ENCODE assay signal across 1 cellular context in the genomic region with DNA sequence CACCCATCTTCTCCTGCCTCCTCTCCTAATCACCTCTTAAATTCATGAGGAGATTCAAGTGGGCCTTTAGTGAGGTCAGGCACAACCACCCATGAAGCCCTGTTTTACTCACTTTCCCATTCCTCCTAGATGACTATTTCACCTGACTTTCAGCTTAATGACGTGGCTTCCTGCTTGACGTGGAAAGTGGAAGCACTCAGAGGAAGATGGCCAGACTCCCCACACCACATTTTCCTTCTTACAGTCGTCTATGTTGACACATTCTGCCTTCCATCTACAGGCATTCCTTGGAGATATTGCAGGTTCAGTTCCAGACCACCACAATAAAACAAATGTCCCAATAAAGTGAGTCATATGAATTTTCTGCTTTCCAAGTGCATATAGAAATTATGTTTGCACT.
TF ChIP-seq lines count a peak whose summit lies in the region.

No MANE protein-coding gene starts in this region.

TF ChIP-seq in HepG2, 621 proteins besides CTCF, POLR2A, EP300 and RAD21:
- TF ChIP-seq ZNF432 (CRISPR knock-in tag; IDR thresholded peaks at IDR 0.05; ENCODE audit: borderline replicate concordance), result no peak
- peak; percentile 40 for TF ChIP-seq CREB1 (IDR thresholded peaks at IDR 0.05)
- TF ChIP-seq CREB1 (CRISPR knock-in tag; IDR thresholded peaks at IDR 0.05), result no peak
